In genomic region chr7:138033241-138033640, GRCh38 we compare ENCODE assay signal across 23 cellular contexts. TPM values are rescaled to one million over a fixed set of nuclear protein-coding genes. Genes with fewer than 3 reads are reported as not detected.
"Had no signal": no experiment of that assay in that cellular context is flagged by ENCODE, and none has a peak within 500 bp of the region (broad histone marks: within the 10 kb centered on the region; RNA-seq: fewer than 3 reads in every experiment).

No MANE protein-coding gene starts in this region.

- DNase-seq: esophagus squamous epithelium; foreskin keratinocyte; mammary epithelial cell; natural killer cell; occipital lobe; retina; spleen; stimulated activated CD4-positive, alpha-beta T cell treated with anti-CD3 and anti-CD28 coated beads, Interleukin-15, amount 100 ng/mL, for 24 hours; stimulated activated CD4-positive, alpha-beta T cell treated with anti-CD3 and anti-CD28 coated beads, Interleukin-1b, Interleukin-23, amount 100 ng/mL, for 48 hours; stimulated activated CD4-positive, alpha-beta T cell treated with anti-CD3 and anti-CD28 coated beads, Interleukin-4, amount 100 ng/mL, for 24 hours; testis; upper lobe of right lung had no signal

- H3K9me3 ChIP-seq: esophagus squamous epithelium, prostate gland, testis, upper lobe of right lung, vagina had no signal

- H3K27me3 ChIP-seq: esophagus squamous epithelium, foreskin keratinocyte, spleen, testis, tibial nerve, upper lobe of right lung, vagina had no signal

- FAIRE-seq: colon had no signal

- H3K4me3 ChIP-seq: esophagus squamous epithelium, prostate gland, spleen, testis, tibial nerve, upper lobe of right lung, vagina had no signal

- H3K27ac ChIP-seq: esophagus squamous epithelium, foreskin keratinocyte, parathyroid adenoma, prostate gland, spleen, testis, tibial nerve, upper lobe of right lung, vagina had no signal

- H3K79me2 ChIP-seq: parathyroid adenoma had no signal

- H3K9ac ChIP-seq: parathyroid adenoma had no signal

- H3K4me1 ChIP-seq: esophagus squamous epithelium, foreskin keratinocyte, parathyroid adenoma, prostate gland, testis, tibial nerve, upper lobe of right lung, vagina had no signal

- H3K36me3 ChIP-seq: esophagus squamous epithelium, prostate gland, spleen, tibial nerve, upper lobe of right lung, vagina had no signal

- H2AFZ ChIP-seq: parathyroid adenoma had no signal

- ATAC-seq: foreskin keratinocyte; natural killer cell; sciatic nerve; stimulated activated memory B cell treated with anti-CD40 and anti-IgM and Interleukin-4, amounts not matched to agents 10 μg/mL and 1 μg/mL and 100 μg/mL, for 72 hours; upper lobe of right lung had no signal

RNA-seq across cellular contexts. Expression of gene AKR1D1, which starts 43.0 kb away (rescaled TPM):
- total RNA-seq: epithelial cell of proximal tubule, esophagus squamous epithelium, foreskin keratinocyte, mammary epithelial cell, mesothelial cell of epicardium, myocyte, natural killer cell, occipital lobe, prostate gland, sciatic nerve, skeletal muscle tissue, tibial nerve, upper lobe of right lung, vagina had no signal
- polyA plus RNA-seq: foreskin keratinocyte, mammary epithelial cell, spleen had no signal
